Comparison of ENCODE assay signal across 21 cellular contexts in genomic region chr21:43900690-43901089, GRCh38. TPM values are rescaled to one million over a fixed set of nuclear protein-coding genes. Genes with fewer than 3 reads are reported as not detected.
DNase-seq lines count a peak whose midpoint lies in the region; ATAC-seq and TF ChIP-seq lines count a peak whose summit lies in the region.
"Had no signal": no experiment of that assay in that cellular context is flagged by ENCODE, and none has a peak within 500 bp of the region (broad histone marks: within the 10 kb centered on the region; RNA-seq: fewer than 3 reads in every experiment).

No MANE protein-coding gene starts in this region.

- TF ChIP-seq POLR2A in thyroid gland (IDR thresholded peaks at IDR 0.05): no peak

- H3K4me3 ChIP-seq in mammary epithelial cell (replicated peaks in 1 of 3; ENCODE audit: insufficient read depth in 1 of 3, low read depth in 2 of 3, low read length in 3 of 3): no peak overlapping the region
- no peak overlapping the region for H3K4me3 ChIP-seq in thyroid gland (replicated peaks in 1 of 3)
- H3K4me3 ChIP-seq in CD8-positive, alpha-beta T cell (ENCODE audit: low read depth, low read length): no peak overlapping the region

- POLR2A ChIA-PET in MCF 10A (lab: Yijun Ruan, JAX): no interaction called here
- POLR2A ChIA-PET in CD8-positive, alpha-beta T cell (lab: Charles Lee): no interaction called here

- in situ Hi-C loops in mammary epithelial cell (cut with MboI; ENCODE audit: low sequenced_read_pairs in 2 of 2): no loop called here

- TF ChIP-seq CTCF in MCF 10A (IDR thresholded peaks at IDR 0.05; ENCODE audit: unreplicated experiment): no peak
- no peak for TF ChIP-seq CTCF in mammary epithelial cell (conservative IDR thresholded peaks at IDR 0.05 in 1 of 2, IDR thresholded peaks at IDR 0.05 in 1 of 2; ENCODE audit: extremely low read depth in 1 of 2, insufficient read depth in 1 of 2, low read depth in 1 of 2, low read length in 2 of 2)
- no peak for TF ChIP-seq CTCF in thyroid gland (IDR thresholded peaks at IDR 0.05)
- TF ChIP-seq CTCF in CD8-positive, alpha-beta T cell (IDR thresholded peaks at IDR 0.05): no peak

- intact Hi-C loops in MCF 10A (cut with micrococcal nuclease) (no loop called here), mammary epithelial cell (cut with micrococcal nuclease) (no loop called here), thyroid gland (cut with DNase I) (no loop called here)
- intact Hi-C loops in CD8-positive, alpha-beta T cell (cut with DNase I, micrococcal nuclease): no loop called here

- H3K27me3 ChIP-seq in mammary epithelial cell (ENCODE audit: insufficient read depth, low read length): no peaks in the 10 kb centered on the region
- no peaks in the 10 kb centered on the region for H3K27me3 ChIP-seq in thyroid gland
- H3K27me3 ChIP-seq in CD8-positive, alpha-beta T cell (ENCODE audit: insufficient read depth, low read length): no peaks in the 10 kb centered on the region

- 100% methylated on average over 6 of the region's 6 CpGs for WGBS in mammary epithelial cell (ENCODE audit: low coverage, missing lambda C conversion rate)
- 50 to 61% methylated on average over 4 to 6 of the region's 6 CpGs for WGBS in thyroid gland, 2 donors

- H3K9me3 Mint-ChIP-seq in MCF 10A (ENCODE audit: unreplicated experiment): no peaks in the 10 kb centered on the region
- no peaks in the 10 kb centered on the region for H3K9me3 Mint-ChIP-seq in activated T-helper 17 cell treated with anti-CD3 and anti-CD28 coated beads, Interleukin-2, amount 50 U/mL, for 72 hours
- no peaks in the 10 kb centered on the region for H3K9me3 Mint-ChIP-seq in CD8-positive, alpha-beta T cell

- no peak overlapping the region for H3K4me3 Mint-ChIP-seq in MCF 10A (ENCODE audit: unreplicated experiment)
- no peak overlapping the region for H3K4me3 Mint-ChIP-seq in activated T-helper 17 cell treated with anti-CD3 and anti-CD28 coated beads, Interleukin-2, amount 50 U/mL, for 72 hours
- H3K4me3 Mint-ChIP-seq in CD8-positive, alpha-beta T cell: no peak overlapping the region

- H3K36me3 ChIP-seq in mammary epithelial cell (ENCODE audit: insufficient read depth, low read length): no peaks in the 10 kb centered on the region
- H3K36me3 ChIP-seq in thyroid gland: peaks cover 0 to 5% of the 10 kb centered on the region in 2 donors
- no peaks in the 10 kb centered on the region for H3K36me3 ChIP-seq in CD8-positive, alpha-beta T cell (ENCODE audit: insufficient read depth, low read length)

- no peaks in the 10 kb centered on the region for H4K20me1 ChIP-seq in mammary epithelial cell (ENCODE audit: insufficient read depth, low read length)

- H3K9me3 ChIP-seq in mammary epithelial cell (replicated peaks; ENCODE audit: insufficient read depth, low read length) (no peaks in the 10 kb centered on the region), thyroid gland (no peaks in the 10 kb centered on the region)
- no peaks in the 10 kb centered on the region for H3K9me3 ChIP-seq in CD8-positive, alpha-beta T cell (ENCODE audit: low read length)

- no peak overlapping the region for H2AFZ ChIP-seq in mammary epithelial cell (ENCODE audit: low read depth, low read length)

- dilution Hi-C loops in mammary epithelial cell (cut with HindIII; ENCODE audit: low sequenced_read_pairs): no loop called here

- DNase-seq in MCF 10A (ENCODE audit: unreplicated experiment) (no peak), mammary epithelial cell (no peak), left lobe of liver (ENCODE audit: low spot score) (no peak), thyroid gland (peak in 1 of 2 donors; percentile 48)
- no peak for DNase-seq in CD8-positive, alpha-beta T cell
- DNase-seq: DMS53, GDM1, GOT3, HCEC 1CT, NCI-H1105, NCI-H146, NCI-H2029, NCI-H226, NCI-H524, NCI-H774, OCI-M1, Right ventricle myocardium superior had no signal

- H3K36me3 Mint-ChIP-seq in MCF 10A (ENCODE audit: insufficient read depth, unreplicated experiment): peaks cover 19% of the 10 kb centered on the region
- H3K36me3 Mint-ChIP-seq in activated T-helper 17 cell treated with anti-CD3 and anti-CD28 coated beads, Interleukin-2, amount 50 U/mL, for 72 hours (ENCODE audit: low read depth): peaks cover 41% of the 10 kb centered on the region
- H3K36me3 Mint-ChIP-seq in CD8-positive, alpha-beta T cell: peaks cover 39% of the 10 kb centered on the region

- ATAC-seq in activated T-helper 17 cell treated with anti-CD3 and anti-CD28 coated beads, Interleukin-2, amount 50 U/mL, for 72 hours (replicated peaks): no peak
- ATAC-seq in left lobe of liver (peak; percentile 75), GM21717 (IDR thresholded peaks at IDR 0.05; ENCODE audit: unreplicated experiment) (no peak)
- no peak for ATAC-seq in CD8-positive, alpha-beta T cell

- BruUV-seq in MCF 10A (replicated peaks; lab: Mats Ljungman, UMichigan): no TSS peak
- no TSS peak for BruUV-seq in mammary epithelial cell (replicated peaks; lab: Mats Ljungman, UMichigan)

- CTCF ChIA-PET in MCF 10A (lab: Yijun Ruan, JAX): interaction anchor here (0.5 to 0.6 kb wide), 2 partner anchors 14 to 99 kb away, joined by 3 to 4 read pairs; no protein-coding TSS in a partner anchor
- CTCF ChIA-PET in mammary epithelial cell (lab: Charles Lee; ENCODE audit: low non-redundant PET): no interaction called here
- CTCF ChIA-PET in CD8-positive, alpha-beta T cell (lab: Charles Lee): no interaction called here

- H3K4me1 ChIP-seq in mammary epithelial cell (ENCODE audit: insufficient read depth, low read length) (no peaks in the 10 kb centered on the region), thyroid gland (peaks cover 39 to 51% of the 10 kb centered on the region in 2 donors)
- no peaks in the 10 kb centered on the region for H3K4me1 ChIP-seq in CD8-positive, alpha-beta T cell (ENCODE audit: insufficient read depth, low read length)

- no peaks in the 10 kb centered on the region for H3K79me2 ChIP-seq in mammary epithelial cell (ENCODE audit: insufficient read depth, low read length)

- no peaks in the 10 kb centered on the region for H3K27me3 Mint-ChIP-seq in MCF 10A (ENCODE audit: insufficient read depth, unreplicated experiment)
- H3K27me3 Mint-ChIP-seq in activated T-helper 17 cell treated with anti-CD3 and anti-CD28 coated beads, Interleukin-2, amount 50 U/mL, for 72 hours: no peaks in the 10 kb centered on the region
- no peaks in the 10 kb centered on the region for H3K27me3 Mint-ChIP-seq in CD8-positive, alpha-beta T cell (ENCODE audit: low read depth)

- no peak overlapping the region for H3K4me2 ChIP-seq in mammary epithelial cell (ENCODE audit: insufficient read depth, low read depth, low read length)
- H3K4me2 ChIP-seq: KMS-11 had no signal

- H3K27ac Mint-ChIP-seq in MCF 10A (ENCODE audit: low read depth, unreplicated experiment): peak overlapping the region; percentile 5
- peak overlapping the region; percentile 49 for H3K27ac Mint-ChIP-seq in activated T-helper 17 cell treated with anti-CD3 and anti-CD28 coated beads, Interleukin-2, amount 50 U/mL, for 72 hours
- no peak overlapping the region for H3K27ac Mint-ChIP-seq in CD8-positive, alpha-beta T cell

- H3K27ac ChIP-seq in mammary epithelial cell (ENCODE audit: insufficient read depth, low read depth, low read length) (no peak overlapping the region), thyroid gland (peak overlapping the region; percentile 35 to 74 (median 72))
- H3K27ac ChIP-seq in CD8-positive, alpha-beta T cell (ENCODE audit: low read depth, low read length): no peak overlapping the region
- H3K27ac ChIP-seq: C4-2B, KMS-11 had no signal

- peaks cover 16% of the 10 kb centered on the region for H3K4me1 Mint-ChIP-seq in MCF 10A (ENCODE audit: insufficient read depth, unreplicated experiment)
- H3K4me1 Mint-ChIP-seq in activated T-helper 17 cell treated with anti-CD3 and anti-CD28 coated beads, Interleukin-2, amount 50 U/mL, for 72 hours: peaks cover 17% of the 10 kb centered on the region
- peaks cover 20% of the 10 kb centered on the region for H3K4me1 Mint-ChIP-seq in CD8-positive, alpha-beta T cell (ENCODE audit: low read depth)

- H3K9ac ChIP-seq in mammary epithelial cell (ENCODE audit: insufficient read depth, low read length): no peak overlapping the region
- H3K9ac ChIP-seq: KMS-11 had no signal

RNA-seq across cellular contexts. Expression of gene AGPAT3, which starts 35.7 kb away (rescaled TPM):
- total RNA-seq in MCF 10A (2022): 58.3 and 70.6 TPM in 2 replicates
- 10 to 100 TPM; 32.5 to 35.8 TPM for total RNA-seq in mammary epithelial cell
- polyA plus RNA-seq in mammary epithelial cell: 13.1 TPM
- polyA minus RNA-seq in mammary epithelial cell: 49.0 TPM
- 10 to 100 TPM; 44.8 to 100.0 TPM for total RNA-seq in activated T-helper 17 cell treated with anti-CD3 and anti-CD28 coated beads, Interleukin-2, amount 50 U/mL, for 72 hours
- 127 TPM for total RNA-seq in left lobe of liver
- total RNA-seq in thyroid gland: 10 to 100 TPM; 40.6 to 80.5 (median 65.3) TPM
- 10 to 100 TPM; 34.6 to 37.5 TPM for total RNA-seq in CD8-positive, alpha-beta T cell

Comparison
In these comparisons a context has a peak if more than half of its experiments do, and no peak if none do; other contexts are left out.
1. H3K27ac ChIP-seq: peak in thyroid gland (3 of 3); none in mammary epithelial cell (single experiment) and CD8-positive, alpha-beta T cell (single experiment).